In the genomic region with DNA sequence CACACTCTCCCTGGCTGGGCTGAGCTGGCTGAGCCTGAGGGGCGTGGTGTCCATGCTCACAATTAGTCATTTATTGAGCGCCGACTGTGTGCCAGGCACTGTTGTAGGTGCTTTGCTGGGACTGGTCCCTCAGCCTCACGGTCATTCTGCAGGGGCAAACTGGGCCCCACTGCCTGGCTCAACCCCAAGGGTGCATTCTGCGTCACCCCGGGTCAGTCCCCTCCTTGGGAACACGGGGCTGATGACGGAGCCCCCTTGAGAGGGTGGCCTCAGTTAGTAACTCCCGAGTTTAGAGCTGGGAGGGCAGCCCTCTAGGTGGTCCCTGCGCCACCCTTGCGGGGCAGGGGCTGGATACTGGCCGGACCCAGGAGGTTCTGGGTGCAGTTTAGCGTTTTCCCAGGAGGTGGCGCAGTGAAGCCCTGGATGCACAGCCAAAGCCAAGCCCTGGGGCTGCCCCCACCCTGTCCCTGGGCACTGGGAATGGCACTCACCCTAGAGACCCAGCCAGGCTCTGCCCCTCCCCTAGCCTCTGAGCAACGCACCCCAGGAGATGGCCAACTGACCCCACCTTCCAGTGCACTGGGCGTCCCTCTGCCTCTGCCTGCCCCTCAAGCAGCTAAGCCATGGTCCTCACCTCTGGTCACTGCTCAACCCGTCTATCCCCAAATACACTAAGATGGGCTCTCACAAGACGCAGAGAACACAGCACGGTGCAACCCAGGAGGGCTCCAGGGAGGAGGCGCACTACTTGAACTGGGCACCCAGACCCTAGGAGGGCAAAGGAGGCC, we compare ENCODE assay signal across 8 cellular contexts.
DNase-seq lines count a peak whose midpoint lies in the region; ATAC-seq and TF ChIP-seq lines count a peak whose summit lies in the region.

No MANE protein-coding gene starts in this region.

- no peak for TF ChIP-seq POLR2A in sigmoid colon (IDR thresholded peaks at IDR 0.05)

- peaks cover 11% of the 10 kb centered on the region for H3K4me1 ChIP-seq in PC-3 (ENCODE audit: insufficient read depth, low read length)
- peaks cover 0 to 94% (median 71%) of the 10 kb centered on the region in 4 donors for H3K4me1 ChIP-seq in sigmoid colon

- H3K36me3 ChIP-seq in PC-3 (ENCODE audit: low read depth, low read length) = no peaks in the 10 kb centered on the region
- no peaks in the 10 kb centered on the region for H3K36me3 ChIP-seq in sigmoid colon

- no peaks in the 10 kb centered on the region for H3K79me2 ChIP-seq in PC-3 (ENCODE audit: low read length)

- H3K27me3 ChIP-seq in PC-3 (ENCODE audit: low read length) (no peaks in the 10 kb centered on the region), sigmoid colon (no peaks in the 10 kb centered on the region)

- H3K27ac ChIP-seq in PC-3 (ENCODE audit: low read length) (no peak overlapping the region), sigmoid colon (peak overlapping the region; percentile 67 to 93 (median 82))

- intact Hi-C loops in PC-3 (cut with micrococcal nuclease) = no loop called here
- intact Hi-C loops in sigmoid colon (cut with DNase I) = no loop called here

- no peak overlapping the region for H3K4me2 ChIP-seq in PC-3 (ENCODE audit: low read length)

- H3K4me3 ChIP-seq in PC-3 (ENCODE audit: low read length) (no peak overlapping the region), sigmoid colon (no peak overlapping the region)

- TF ChIP-seq EP300 in sigmoid colon (IDR thresholded peaks at IDR 0.05) = no peak

- CTCF ChIA-PET in PC-3 (lab: Charles Lee) = no interaction called here

- H2AFZ ChIP-seq in PC-3 (ENCODE audit: low read length) = no peak overlapping the region

- H3K9me3 ChIP-seq in PC-3 (ENCODE audit: low read length) (no peaks in the 10 kb centered on the region), sigmoid colon (no peaks in the 10 kb centered on the region)

- BruUV-seq in PC-3 (replicated peaks; lab: Mats Ljungman, UMichigan) = no TSS peak

- H3K9me2 ChIP-seq in PC-3 (replicated peaks; ENCODE audit: low read length) = no peaks in the 10 kb centered on the region

- WGBS in sigmoid colon, 2 donors = 32 to 60% methylated on average over 20 of the region's 20 CpGs

- no peaks in the 10 kb centered on the region for H3F3A ChIP-seq in PC-3 (ENCODE audit: low read length, unreplicated experiment)

- no peak overlapping the region for H3K9ac ChIP-seq in PC-3 (ENCODE audit: low read length)

- no peaks in the 10 kb centered on the region for H4K20me1 ChIP-seq in PC-3 (ENCODE audit: low read length)

- DNase-seq in NCI-H2196 (lab: John Stamatoyannopoulos, UW; ENCODE audit: unreplicated experiment) (peak; percentile 50), NCI-H2196 treated with DMSO at 0.1 percent for 48 hours (lab: John Stamatoyannopoulos, UW; ENCODE audit: unreplicated experiment) (no peak), PC-3 (peak; percentile 48), glomerular visceral epithelial cell (ENCODE audit: extremely low spot score) (peak; percentile 31), sigmoid colon (peak; percentile 86), NCI-H2171 treated with DMSO at 0.1 percent for 48 hours (lab: John Stamatoyannopoulos, UW) (no peak)
- peak; percentile 6 for DNase-seq in activated effector memory CD4-positive, alpha-beta T cell treated with Interleukin-2 at 50 U/mL for 16 hours

- POLR2A ChIA-PET in PC-3 (lab: Charles Lee; ENCODE audit: unreplicated experiment) = no interaction called here

- peak; percentile 83 for ATAC-seq in PC-3
- ATAC-seq in HG03175 (IDR thresholded peaks at IDR 0.05; ENCODE audit: unreplicated experiment) = no peak

- peak; percentile 75 for TF ChIP-seq CTCF in PC-3 (conservative IDR thresholded peaks at IDR 0.05; ENCODE audit: low read depth, low read length)
- peak; percentile 57 to 81 (median 74) for TF ChIP-seq CTCF in sigmoid colon (IDR thresholded peaks at IDR 0.05)

Comparison
In these comparisons a context has a peak if more than half of its experiments do, and no peak if none do; other contexts are left out.
1. DNase-seq: peak in NCI-H2196 (single experiment), PC-3 (single experiment), activated effector memory CD4-positive, alpha-beta T cell treated with Interleukin-2 at 50 U/mL for 16 hours (single experiment), glomerular visceral epithelial cell (single experiment) and sigmoid colon (single experiment); none in NCI-H2196 treated with DMSO at 0.1 percent for 48 hours (single experiment) and NCI-H2171 treated with DMSO at 0.1 percent for 48 hours (single experiment).